8 cellular contexts compared by ENCODE assay signal in the genomic region with DNA sequence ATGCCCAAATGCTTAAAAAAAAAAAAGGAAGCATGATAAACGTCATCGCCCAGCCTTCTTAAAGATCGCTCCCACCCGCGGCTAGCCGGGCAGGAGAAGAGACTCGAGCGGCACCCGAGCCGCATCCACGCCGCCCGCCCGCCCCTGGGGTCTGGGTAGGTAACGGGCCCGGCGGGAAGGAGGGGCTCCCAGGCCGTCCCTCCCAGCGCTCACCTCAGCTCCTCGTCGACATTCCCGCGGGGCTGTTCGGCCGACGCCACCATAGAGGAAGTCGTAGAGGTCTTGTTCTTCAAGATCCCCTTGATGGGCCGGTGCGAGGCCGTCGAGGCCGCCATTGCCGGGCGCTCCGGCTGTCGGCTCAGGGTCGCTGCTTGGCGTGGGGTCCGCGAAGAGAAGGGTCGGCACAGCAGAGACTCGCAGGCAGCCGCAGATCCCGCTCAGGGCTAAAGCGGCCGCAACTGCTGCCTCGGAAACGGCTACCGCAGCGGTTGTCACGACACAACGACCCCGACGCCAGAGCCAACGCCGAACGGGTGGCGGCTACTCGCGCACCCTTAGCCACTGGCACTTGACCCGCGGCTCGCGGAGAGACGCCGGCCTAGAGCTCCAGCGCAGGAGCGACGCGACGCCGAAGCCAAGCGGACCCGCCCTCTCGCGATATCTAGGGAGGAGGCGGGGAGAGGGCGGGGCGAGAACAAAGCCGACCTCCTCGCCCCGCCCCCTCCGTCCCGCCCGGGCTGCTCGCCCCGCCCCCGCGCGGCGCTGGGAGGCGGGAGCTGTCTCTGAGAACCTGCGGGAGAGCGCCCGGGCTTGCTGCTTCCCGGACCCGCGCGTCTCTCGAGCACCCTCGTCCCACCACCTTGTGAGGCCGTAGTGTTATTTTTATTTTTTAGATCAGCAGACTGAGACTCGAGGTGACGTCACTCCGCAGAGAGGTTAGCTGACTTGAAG. TPM values are rescaled to one million over a fixed set of nuclear protein-coding genes. Genes with fewer than 3 reads are reported as not detected.
A peak's percentile ranks its signal among the peaks of the same experiment; 100 is the strongest.
DNase-seq lines count a peak whose midpoint lies in the region; ATAC-seq and TF ChIP-seq lines count a peak whose summit lies in the region.

A gene (minus strand): TSS at position 635 of the 951 bp plus-strand sequence. CDS start 300 bp downstream, at position 335.

- POLR2A ChIA-PET in T-cell (lab: Charles Lee), result interaction anchor here (0.6 to 1.3 kb wide), 14 partner anchors 10 to 1053 kb away, joined by 3 to 10 read pairs (median 4); a partner anchor contains a TSS

- intact Hi-C loops in cardiac septum (cut with DNase I), result no loop called here
- intact Hi-C loops in posterior cingulate gyrus (cut with DNase I), result loop anchor here (5.0 kb wide), 1 partner anchor 101 kb away; a partner anchor contains a TSS

- H3K4me1 Mint-ChIP-seq in T-cell (peaks cover 68 to 87% (median 76%) of the 10 kb centered on the region in 3 donors), type B pancreatic cell (ENCODE audit: unreplicated experiment) (peaks cover 48% of the 10 kb centered on the region)

- CTCF ChIA-PET in T-cell (lab: Charles Lee), result interaction anchor here (0.6 to 2.4 kb wide), 8 partner anchors 10 to 859 kb away, joined by 3 to 13 read pairs (median 5); a partner anchor contains a TSS

- H3K9me3 Mint-ChIP-seq in T-cell, result no peaks in the 10 kb centered on the region
- H3K9me3 Mint-ChIP-seq in type B pancreatic cell, result no peaks in the 10 kb centered on the region

- H3K4me3 Mint-ChIP-seq in T-cell (peak within 1 kb of the TSS; percentile 89 to 93 (median 93)), type B pancreatic cell (peak within 1 kb of the TSS; percentile 90)

- H3K36me3 Mint-ChIP-seq in T-cell (peaks cover 12% of the 10 kb centered on the region), type B pancreatic cell (peaks cover 7% of the 10 kb centered on the region)

- TF ChIP-seq CTCF in GM12875 (IDR thresholded peaks at IDR 0.05; ENCODE audit: borderline replicate concordance, insufficient read depth, low read depth, low read length), result no peak
- no peak for TF ChIP-seq CTCF in type B pancreatic cell (conservative IDR thresholded peaks at IDR 0.05)

- H3K27me3 Mint-ChIP-seq in T-cell (no peaks in the 10 kb centered on the region), type B pancreatic cell (peaks cover 3% of the 10 kb centered on the region)

- ATAC-seq in HG02763 (IDR thresholded peaks at IDR 0.05; ENCODE audit: unreplicated experiment), result peak; percentile 74
- peak; percentile 80 to 91 (median 84) for ATAC-seq in T-cell (replicated peaks in 1 of 4)

- H3K27ac ChIP-seq in adipose tissue (ENCODE audit: low read depth, low read length), result peak within 1 kb of the TSS; percentile 79

- DNase-seq in NCI-H1417 treated with DMSO at 0.1 percent for 48 hours (lab: John Stamatoyannopoulos, UW) (peak; percentile 82), T-cell (peak; percentile 74 to 92 (median 86)), cardiac septum (ENCODE audit: low spot score) (peak; percentile 96), posterior cingulate gyrus (peak; percentile 85 to 99 (median 92)), type B pancreatic cell (ENCODE audit: extremely low spot score, unreplicated experiment) (peak; percentile 95)

- 0% methylated on average over 103 to 105 of the region's 105 CpGs for WGBS in adipose tissue, 3 donors

- H3K4me3 ChIP-seq in GM12875 (ENCODE audit: low read depth, low read length), result peak within 1 kb of the TSS; percentile 99

- H3K27ac Mint-ChIP-seq in T-cell (peak within 1 kb of the TSS; percentile 98), type B pancreatic cell (peak within 1 kb of the TSS; percentile 89)

RNA-seq across cellular contexts. Expression of the gene that starts here (rescaled TPM):
- total RNA-seq in T-cell (100 to 1,000 TPM; 113 to 154 (median 123) TPM), cardiac septum (53.6 TPM), type B pancreatic cell (ENCODE audit: low replicate concordance) (25.7 and 37.5 TPM in 2 replicates)
- 10 to 100 TPM; 10.6 to 35.2 (median 19.8) TPM for polyA plus RNA-seq in adipose tissue

Comparison
In these comparisons a context has a peak if more than half of its experiments do, and no peak if none do; other contexts are left out.
1. Peak in every context shown above with its lines: DNase-seq, ATAC-seq, H3K4me3 ChIP-seq and H3K27ac ChIP-seq.